ENCODE assay signal across 8 cellular contexts in the genomic region with DNA sequence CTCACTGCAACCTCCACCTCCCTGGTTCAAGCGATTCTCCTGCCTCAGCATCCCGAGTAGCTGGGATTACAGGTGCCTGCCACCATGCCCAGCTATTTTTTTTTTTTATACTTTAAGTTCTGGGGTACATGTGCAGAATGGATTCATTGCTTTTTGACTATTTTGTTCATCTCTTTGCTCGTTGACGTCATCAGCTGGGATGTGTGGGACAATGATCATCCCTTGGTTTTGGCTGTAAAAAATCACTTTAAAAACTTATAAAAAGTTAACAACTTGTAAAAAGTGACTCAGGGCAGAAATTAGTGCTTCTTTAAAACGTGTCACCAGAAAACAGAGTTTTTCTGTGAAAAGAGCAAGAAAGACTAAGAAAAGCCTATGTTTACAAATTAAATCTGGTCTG. TPM values are rescaled to one million over a fixed set of nuclear protein-coding genes. Genes with fewer than 3 reads are reported as not detected.
"Had no signal": no experiment of that assay in that cellular context is flagged by ENCODE, and none has a peak within 500 bp of the region (broad histone marks: within the 10 kb centered on the region; RNA-seq: fewer than 3 reads in every experiment).

No MANE protein-coding gene starts in this region.

- H3K4me3 ChIP-seq: K562 had no signal

- DNase-seq: IMR-90, KBM-7, KG1 had no signal

- FAIRE-seq: HTR-8/SVneo, K562 had no signal

- ATAC-seq: K562 had no signal

RNA-seq across cellular contexts. Expression of a gene that starts 37.8 kb away (rescaled TPM):
- polyA plus RNA-seq: IgD-negative memory B cell had no signal

RNA-seq across cellular contexts. Expression of a gene that starts 38.5 kb away (rescaled TPM):
- total RNA-seq: HT-29, HT1080, IMR-90, K562 had no signal
- polyA plus RNA-seq: IMR-90, K562 had no signal
